ENCODE assay signal across 8 cellular contexts in genomic region chr2:99140860-99141109, GRCh38. TPM values are rescaled to one million over a fixed set of nuclear protein-coding genes. Genes with fewer than 3 reads are reported as not detected.
DNase-seq lines count a peak whose midpoint lies in the region; ATAC-seq, FAIRE-seq and TF ChIP-seq lines count a peak whose summit lies in the region.

No MANE protein-coding gene starts in this region.

- H3K9ac ChIP-seq in GM12878 (ENCODE audit: control insufficient read depth, insufficient read depth, low read length) (peak overlapping the region; percentile 74), liver (ENCODE audit: low read depth in 1 of 2, low read length in 2 of 2) (peak overlapping the region; percentile 0 to 70)

- ATAC-seq in GM19468 (IDR thresholded peaks at IDR 0.05; ENCODE audit: extremely low read depth, unreplicated experiment) (peak; percentile 7), GM12878 (peak; percentile 63), upper lobe of left lung (ENCODE audit: low FRiP score in 2 of 2) (peak in 1 of 2 donors; percentile 75), GM19351 (IDR thresholded peaks at IDR 0.05; ENCODE audit: unreplicated experiment) (no peak)

- in situ Hi-C loops in GM12878 (cut with MboI) = no loop called here

- H3K36me3 ChIP-seq in GM12878 (ENCODE audit: control insufficient read depth in 2 of 2, insufficient read depth in 2 of 2, low read length in 1 of 2) (no peaks in the 10 kb centered on the region), liver (ENCODE audit: control insufficient read depth in 4 of 4, insufficient read depth in 3 of 4, low read depth in 1 of 4, low read length in 3 of 4) (no peaks in the 10 kb centered on the region), upper lobe of left lung (no peaks in the 10 kb centered on the region)

- no peaks in the 10 kb centered on the region for H3K27me3 ChIP-seq in GM12878 (replicated peaks in 1 of 2; ENCODE audit: control insufficient read depth in 2 of 2, insufficient read depth in 2 of 2, low read length in 1 of 2)
- no peaks in the 10 kb centered on the region for H3K27me3 ChIP-seq in liver (ENCODE audit: control insufficient read depth in 4 of 4, insufficient read depth in 4 of 4, low read length in 3 of 4)
- no peaks in the 10 kb centered on the region for H3K27me3 ChIP-seq in upper lobe of left lung

- RAD21 ChIA-PET in GM12878 (lab: Charles Lee; ENCODE audit: unreplicated experiment) = interaction anchor here (1.0 to 2.4 kb wide), 5 partner anchors 13 to 196 kb away, joined by 4 to 13 read pairs (median 6); partner anchors contain the start of genes EIF5B, LIPT1, MITD1 and MRPL30

- peak overlapping the region; percentile 77 for H3K4me3 ChIP-seq in GM12878
- H3K4me3 ChIP-seq in liver (ENCODE audit: low read depth in 1 of 3, low read length in 3 of 3) = peak overlapping the region; percentile 73 to 98 (median 81)
- H3K4me3 ChIP-seq in upper lobe of left lung = peak overlapping the region; percentile 77 to 93 (median 85)

- BruUV-seq in GM12878 (replicated peaks; lab: Mats Ljungman, UMichigan) = no TSS peak

- no peak for TF ChIP-seq CTCF in GM12878 (IDR thresholded peaks at IDR 0.05 in 2 of 3, conservative IDR thresholded peaks at IDR 0.05 in 1 of 3; ENCODE audit: control insufficient read depth in 2 of 3, extremely low read depth in 1 of 3, insufficient read depth in 1 of 3, low read depth in 3 of 3, low read length in 3 of 3)
- TF ChIP-seq CTCF in liver (IDR thresholded peaks at IDR 0.05; ENCODE audit: low read depth, low read length, missing input control) = no peak
- TF ChIP-seq CTCF in upper lobe of left lung (IDR thresholded peaks at IDR 0.05) = no peak

- no peaks in the 10 kb centered on the region for H3K9me3 ChIP-seq in GM12878 (replicated peaks; ENCODE audit: control insufficient read depth, insufficient read depth, low read length)
- no peaks in the 10 kb centered on the region for H3K9me3 ChIP-seq in liver (ENCODE audit: control insufficient read depth in 4 of 4, low read length in 3 of 4)
- H3K9me3 ChIP-seq in upper lobe of left lung = no peaks in the 10 kb centered on the region

- peak overlapping the region; percentile 94 for H2AFZ ChIP-seq in GM12878 (ENCODE audit: control insufficient read depth, low read depth, low read length)

- WGBS in GM12878 (ENCODE audit: insufficient coverage, insufficient replicate concordance, low lambda C conversion rate, missing lambda C conversion rate) = under 1% methylated on average over 21 of the region's 21 CpGs
- 0% methylated on average over 21 of the region's 21 CpGs for WGBS in liver
- 1 to 2% methylated on average over 10 to 21 of the region's 21 CpGs for WGBS in upper lobe of left lung, 2 donors

- no peaks in the 10 kb centered on the region for H4K20me1 ChIP-seq in GM12878 (ENCODE audit: control insufficient read depth, insufficient read depth)

- POLR2A ChIA-PET in GM12878 (lab: Charles Lee) = interaction anchor here (0.5 to 3.2 kb wide), 8 partner anchors 12 to 197 kb away, joined by 3 to 26 read pairs (median 6); partner anchors contain the start of genes EIF5B, LIPT1, TSGA10 and TXNDC9

- SMC1A ChIA-PET in GM12878 (lab: Charles Lee; ENCODE audit: uncharacterized antibody, unreplicated experiment) = interaction anchor here (0.9 to 2.5 kb wide), 6 partner anchors 13 to 206 kb away, joined by 3 to 11 read pairs (median 6); partner anchors contain the start of genes LIPT1 and TSGA10

- TF ChIP-seq EP300 in GM12878 (IDR thresholded peaks at IDR 0.05; ENCODE audit: borderline replicate concordance in 1 of 2, control insufficient read depth in 1 of 2, low read depth in 2 of 2, low read length in 2 of 2) (no peak), upper lobe of left lung (IDR thresholded peaks at IDR 0.05) (no peak)

- CTCF ChIA-PET in GM12878 (lab: Yijun Ruan, JAX) = interaction anchor here (0.7 to 2.5 kb wide), 8 partner anchors 11 to 196 kb away, joined by 3 to 11 read pairs (median 4); partner anchors contain the start of genes EIF5B, LIPT1, TSGA10 and TXNDC9

- H3K4me1 ChIP-seq in GM12878 (ENCODE audit: control insufficient read depth, insufficient read depth, low read length) (peaks cover 10% of the 10 kb centered on the region), liver (ENCODE audit: control insufficient read depth in 4 of 4, insufficient read depth in 4 of 4, low read length in 3 of 4) (peaks cover 1 to 11% (median 6%) of the 10 kb centered on the region in 4 donors), upper lobe of left lung (peaks cover 4 to 17% (median 9%) of the 10 kb centered on the region in 4 donors)

- H3K79me2 ChIP-seq in GM12878 (ENCODE audit: control insufficient read depth, insufficient read depth, low read length) = no peaks in the 10 kb centered on the region

- DNase-seq in COR-L47 (lab: John Stamatoyannopoulos, UW) (peak; percentile 44), HTR-8/SVneo (ENCODE audit: insufficient read length, low spot score) (peak; percentile 54), GM12878 (ENCODE audit: low read depth, low spot score) (no peak), upper lobe of left lung (no peak), NCI-H510A treated with DMSO at 0.1 percent for 48 hours (lab: John Stamatoyannopoulos, UW) (no peak)

- TF ChIP-seq POLR2A in GM12878 (IDR thresholded peaks at IDR 0.05; ENCODE audit: low read depth, low read length) = no peak
- TF ChIP-seq POLR2A in upper lobe of left lung (IDR thresholded peaks at IDR 0.05) = peak in 2 of 4 donors; percentile 91 to 92

- peak; percentile 23 for FAIRE-seq in HTR-8/SVneo (lab: Jason Lieb, UNC)
- FAIRE-seq in GM12878 (lab: Jason Lieb, UNC) = no peak

- H3K4me2 ChIP-seq in GM12878 (ENCODE audit: control insufficient read depth, insufficient read depth) = peak overlapping the region; percentile 94

- no peak for TF ChIP-seq RAD21 in GM12878 (IDR thresholded peaks at IDR 0.05; ENCODE audit: insufficient read depth, low read depth, low read length)
- TF ChIP-seq RAD21 in liver (IDR thresholded peaks at IDR 0.05) = no peak

- H3K27ac ChIP-seq in GM12878 (ENCODE audit: control insufficient read depth, insufficient read depth) = peak overlapping the region; percentile 55
- H3K27ac ChIP-seq in liver (ENCODE audit: low read depth in 1 of 2, low read length in 2 of 2) = peak overlapping the region in 1 of 2 donors; percentile 96
- H3K27ac ChIP-seq in upper lobe of left lung = peak overlapping the region; percentile 85 to 93 (median 88)

- intact Hi-C loops in GM12878 (cut with micrococcal nuclease; ENCODE audit: unreplicated experiment) = loop anchor here (5.0 kb wide), 1 partner anchor 42 kb away; the partner anchor contains the start of genes MITD1 and MRPL30

RNA-seq across cellular contexts. Expression of gene C2orf15, which starts 0.7 kb away (rescaled TPM):
- 0.96 and 1.6 TPM in 2 replicates for total RNA-seq in GM12878 (2013; cell fraction: nucleolus; rRNA removed)
- total RNA-seq in GM12878 (2014; rRNA removed) (2.6 and 4.0 TPM in 2 replicates), GM12878 (2014; rRNA removed; fragmentation: Illumina TruSeq; extraction: Trizol) (2.8 and 3.4 TPM in 2 replicates), GM12878 (2021) (1.1 and 1.5 TPM in 2 replicates), liver (under 1 TPM; 0.33 to 0.65 TPM), upper lobe of left lung (1 to 10 TPM in 4 of 6 donors, under 1 TPM in 1, not detected in 1; 0.33 to 3.0 (median 1.5) TPM)
- 0.76 TPM for polyA plus RNA-seq in GM12878 (2011; ENCODE audit: low read depth)
- polyA plus RNA-seq in GM12878 (2011; rRNA removed) (2.1 and 3.6 TPM in 2 replicates), GM12878 (2014; fragmentation: Illumina TruSeq; extraction: Trizol) (2.1 and 3.1 TPM in 2 replicates), GM12878 (2014; fragmentation: Nextera tagmentation; extraction: Ambion mirVana) (1 to 10 TPM; 1.7 to 2.3 TPM), GM12878 (2014; rRNA removed) (1.4 and 1.6 TPM in 2 replicates), GM12878 (2016; fragmentation: Nextera tagmentation; extraction: Ambion mirVana) (1 to 10 TPM; 2.8 to 3.4 TPM), liver (under 1 TPM; 0.24 to 0.25 TPM)
- 0.99 and 1.5 TPM in 2 replicates for polyA plus RNA-seq in GM12878 (2011; cell fraction: cytosol; rRNA removed)
- polyA plus RNA-seq in GM12878 (2011; cell fraction: nucleus; rRNA removed) = 0.41 and 0.45 TPM in 2 replicates
- 2.0 and 2.3 TPM in 2 replicates for polyA plus RNA-seq in GM12878 (2012)
- 1.1 and 1.2 TPM in 2 replicates for polyA minus RNA-seq in GM12878 (2011; rRNA and poly(A)+ RNA removed)
- 2.9 TPM in 1 of 2 replicates, not detected in the other for polyA minus RNA-seq in GM12878 (2011; cell fraction: cytosol; rRNA and poly(A)+ RNA removed)
- 0.48 and 1.3 TPM in 2 replicates for polyA minus RNA-seq in GM12878 (2011; cell fraction: nucleus; rRNA and poly(A)+ RNA removed)

RNA-seq across cellular contexts. Expression of gene TSGA10, which starts 14.0 kb away (rescaled TPM):
- 19.5 and 24.1 TPM in 2 replicates for total RNA-seq in GM12878 (2013; cell fraction: nucleolus; rRNA removed)
- 5.6 and 6.3 TPM in 2 replicates for total RNA-seq in GM12878 (2014; rRNA removed)
- total RNA-seq in GM12878 (2014; rRNA removed; fragmentation: Illumina TruSeq; extraction: Trizol) = 13.4 and 14.5 TPM in 2 replicates
- total RNA-seq in GM12878 (2021) = 6.2 and 7.2 TPM in 2 replicates
- polyA plus RNA-seq in GM12878 (2011; ENCODE audit: low read depth) = 4.5 TPM
- 4.6 and 5.3 TPM in 2 replicates for polyA plus RNA-seq in GM12878 (2011; rRNA removed)
- 1.0 and 1.6 TPM in 2 replicates for polyA plus RNA-seq in GM12878 (2011; cell fraction: cytosol; rRNA removed)
- polyA plus RNA-seq in GM12878 (2011; cell fraction: nucleus; rRNA removed) = 2.4 and 2.9 TPM in 2 replicates
- polyA plus RNA-seq in GM12878 (2012) = 4.9 and 11.2 TPM in 2 replicates
- 7.9 and 9.1 TPM in 2 replicates for polyA plus RNA-seq in GM12878 (2014; fragmentation: Illumina TruSeq; extraction: Trizol)
- 10 to 100 TPM; 10.2 to 11.6 TPM for polyA plus RNA-seq in GM12878 (2014; fragmentation: Nextera tagmentation; extraction: Ambion mirVana)
- polyA plus RNA-seq in GM12878 (2014; rRNA removed) = 5.3 TPM in 2 replicates
- 10 to 100 TPM in 1 of 2 experiments, 1 to 10 TPM in 1; 8.1 to 13.5 TPM for polyA plus RNA-seq in GM12878 (2016; fragmentation: Nextera tagmentation; extraction: Ambion mirVana)
- polyA minus RNA-seq in GM12878 (2011; rRNA and poly(A)+ RNA removed) = 3.3 and 4.0 TPM in 2 replicates
- 1.9 and 2.2 TPM in 2 replicates for polyA minus RNA-seq in GM12878 (2011; cell fraction: cytosol; rRNA and poly(A)+ RNA removed)
- polyA minus RNA-seq in GM12878 (2011; cell fraction: nucleus; rRNA and poly(A)+ RNA removed) = 5.7 and 11.4 TPM in 2 replicates
- total RNA-seq in liver = 1 to 10 TPM; 3.5 to 4.4 TPM
- polyA plus RNA-seq in liver = 1 to 10 TPM in 1 of 2 donors, under 1 TPM in 1; 0.93 to 4.0 TPM
- total RNA-seq in upper lobe of left lung = 10 to 100 TPM in 2 of 6 donors, 1 to 10 TPM in 4; 3.9 to 33.8 (median 9.4) TPM

RNA-seq across cellular contexts. Expression of gene LIPT1, which starts 14.0 kb away (rescaled TPM):
- 19.0 and 22.4 TPM in 2 replicates for total RNA-seq in GM12878 (2013; cell fraction: nucleolus; rRNA removed)
- total RNA-seq in GM12878 (2014; rRNA removed) = 8.0 and 8.3 TPM in 2 replicates
- total RNA-seq in GM12878 (2014; rRNA removed; fragmentation: Illumina TruSeq; extraction: Trizol) = 10.4 and 10.9 TPM in 2 replicates
- total RNA-seq in GM12878 (2021) = 7.2 and 8.5 TPM in 2 replicates
- polyA plus RNA-seq in GM12878 (2011; ENCODE audit: low read depth) = 5.8 TPM
- 15.5 and 22.3 TPM in 2 replicates for polyA plus RNA-seq in GM12878 (2011; rRNA removed)
- 8.4 and 8.8 TPM in 2 replicates for polyA plus RNA-seq in GM12878 (2011; cell fraction: cytosol; rRNA removed)
- polyA plus RNA-seq in GM12878 (2011; cell fraction: nucleus; rRNA removed) = 12.3 and 13.5 TPM in 2 replicates
- 8.7 and 8.8 TPM in 2 replicates for polyA plus RNA-seq in GM12878 (2012)
- polyA plus RNA-seq in GM12878 (2014; fragmentation: Illumina TruSeq; extraction: Trizol) = 13.0 and 16.9 TPM in 2 replicates
- polyA plus RNA-seq in GM12878 (2014; fragmentation: Nextera tagmentation; extraction: Ambion mirVana) = 10 to 100 TPM; 14.4 to 15.3 TPM
- polyA plus RNA-seq in GM12878 (2014; rRNA removed) = 8.4 and 9.4 TPM in 2 replicates
- 10 to 100 TPM; 10.8 TPM for polyA plus RNA-seq in GM12878 (2016; fragmentation: Nextera tagmentation; extraction: Ambion mirVana)
- polyA minus RNA-seq in GM12878 (2011; rRNA and poly(A)+ RNA removed) = 14.5 and 15.2 TPM in 2 replicates
- 5.9 and 9.6 TPM in 2 replicates for polyA minus RNA-seq in GM12878 (2011; cell fraction: cytosol; rRNA and poly(A)+ RNA removed)
- 18.3 and 22.9 TPM in 2 replicates for polyA minus RNA-seq in GM12878 (2011; cell fraction: nucleus; rRNA and poly(A)+ RNA removed)
- 1 to 10 TPM; 4.3 to 4.8 TPM for total RNA-seq in liver
- polyA plus RNA-seq in liver = 1 to 10 TPM; 2.3 to 2.6 TPM
- 1 to 10 TPM; 3.6 to 8.4 (median 6.1) TPM for total RNA-seq in upper lobe of left lung

RNA-seq across cellular contexts. Expression of gene MITD1, which starts 40.1 kb away (rescaled TPM):
- 74.4 and 79.1 TPM in 2 replicates for total RNA-seq in GM12878 (2013; cell fraction: nucleolus; rRNA removed)
- total RNA-seq in GM12878 (2014; rRNA removed) = 36.9 and 47.4 TPM in 2 replicates
- total RNA-seq in GM12878 (2014; rRNA removed; fragmentation: Illumina TruSeq; extraction: Trizol) = 68.1 and 74.9 TPM in 2 replicates
- total RNA-seq in GM12878 (2021) = 33.0 and 35.6 TPM in 2 replicates
- polyA plus RNA-seq in GM12878 (2011; ENCODE audit: low read depth) = 31.4 TPM
- 52.6 and 89.2 TPM in 2 replicates for polyA plus RNA-seq in GM12878 (2011; rRNA removed)
- 12.8 and 13.2 TPM in 2 replicates for polyA plus RNA-seq in GM12878 (2011; cell fraction: cytosol; rRNA removed)
- 30.5 and 39.1 TPM in 2 replicates for polyA plus RNA-seq in GM12878 (2011; cell fraction: nucleus; rRNA removed)
- 41.6 and 53.3 TPM in 2 replicates for polyA plus RNA-seq in GM12878 (2012)
- polyA plus RNA-seq in GM12878 (2014; fragmentation: Illumina TruSeq; extraction: Trizol) = 74.3 and 90.7 TPM in 2 replicates
- 100 to 1,000 TPM; 106 to 116 TPM for polyA plus RNA-seq in GM12878 (2014; fragmentation: Nextera tagmentation; extraction: Ambion mirVana)
- 46.6 and 61.9 TPM in 2 replicates for polyA plus RNA-seq in GM12878 (2014; rRNA removed)
- 10 to 100 TPM; 61.2 to 65.1 TPM for polyA plus RNA-seq in GM12878 (2016; fragmentation: Nextera tagmentation; extraction: Ambion mirVana)
- polyA minus RNA-seq in GM12878 (2011; rRNA and poly(A)+ RNA removed) = 11.5 and 12.1 TPM in 2 replicates
- polyA minus RNA-seq in GM12878 (2011; cell fraction: cytosol; rRNA and poly(A)+ RNA removed) = 6.4 and 8.2 TPM in 2 replicates
- 10.5 and 16.6 TPM in 2 replicates for polyA minus RNA-seq in GM12878 (2011; cell fraction: nucleus; rRNA and poly(A)+ RNA removed)
- 10 to 100 TPM; 10.5 to 15.5 TPM for total RNA-seq in liver
- 10 to 100 TPM in 1 of 2 donors, 1 to 10 TPM in 1; 7.8 to 17.5 TPM for polyA plus RNA-seq in liver
- total RNA-seq in upper lobe of left lung = 10 to 100 TPM; 17.3 to 41.9 (median 23.3) TPM

RNA-seq across cellular contexts. Expression of gene MRPL30, which starts 40.2 kb away (rescaled TPM):
- 19.6 and 24.5 TPM in 2 replicates for total RNA-seq in GM12878 (2013; cell fraction: nucleolus; rRNA removed)
- total RNA-seq in GM12878 (2014; rRNA removed) (40.2 and 45.5 TPM in 2 replicates), GM12878 (2014; rRNA removed; fragmentation: Illumina TruSeq; extraction: Trizol) (51.3 TPM in 2 replicates), GM12878 (2021) (30.3 and 33.6 TPM in 2 replicates), liver (10 to 100 TPM; 19.6 to 21.0 TPM), upper lobe of left lung (10 to 100 TPM in 5 of 6 donors, 1 to 10 TPM in 1; 9.4 to 44.5 (median 17.0) TPM)
- polyA plus RNA-seq in GM12878 (2011; ENCODE audit: low read depth) = 16.9 TPM
- polyA plus RNA-seq in GM12878 (2011; rRNA removed) (39.8 and 64.5 TPM in 2 replicates), GM12878 (2014; fragmentation: Illumina TruSeq; extraction: Trizol) (63.3 and 94.8 TPM in 2 replicates), GM12878 (2014; fragmentation: Nextera tagmentation; extraction: Ambion mirVana) (10 to 100 TPM; 34.9 to 53.1 TPM), GM12878 (2014; rRNA removed) (32.2 and 39.9 TPM in 2 replicates), GM12878 (2016; fragmentation: Nextera tagmentation; extraction: Ambion mirVana) (10 to 100 TPM; 35.7 to 42.8 TPM), liver (10 to 100 TPM; 11.7 to 14.0 TPM)
- 20.9 and 27.1 TPM in 2 replicates for polyA plus RNA-seq in GM12878 (2011; cell fraction: cytosol; rRNA removed)
- 11.8 and 12.7 TPM in 2 replicates for polyA plus RNA-seq in GM12878 (2011; cell fraction: nucleus; rRNA removed)
- polyA plus RNA-seq in GM12878 (2012) = 31.6 and 37.4 TPM in 2 replicates
- 16.0 and 25.0 TPM in 2 replicates for polyA minus RNA-seq in GM12878 (2011; rRNA and poly(A)+ RNA removed)
- 6.3 and 14.5 TPM in 2 replicates for polyA minus RNA-seq in GM12878 (2011; cell fraction: cytosol; rRNA and poly(A)+ RNA removed)
- polyA minus RNA-seq in GM12878 (2011; cell fraction: nucleus; rRNA and poly(A)+ RNA removed) = 4.1 and 6.6 TPM in 2 replicates

Comparison
In these comparisons a context has a peak if more than half of its experiments do, and no peak if none do; other contexts are left out.
1. DNase-seq: peak in COR-L47 (single experiment) and HTR-8/SVneo (single experiment); none in GM12878 (single experiment), upper lobe of left lung (0 of 2) and NCI-H510A treated with DMSO at 0.1 percent for 48 hours (single experiment).
2. Peak in every context shown above with its lines, with median percentiles within 50 percentile points of each other: H3K4me3 ChIP-seq.